Comparison of ENCODE assay signal across 14 cellular contexts in genomic region chr5:173029499-173029921, GRCh38. TPM values are rescaled to one million over a fixed set of nuclear protein-coding genes. Genes with fewer than 3 reads are reported as not detected.
DNase-seq lines count a peak whose midpoint lies in the region; ATAC-seq and TF ChIP-seq lines count a peak whose summit lies in the region.
"Had no signal": no experiment of that assay in that cellular context is flagged by ENCODE, and none has a peak within 500 bp of the region (broad histone marks: within the 10 kb centered on the region; RNA-seq: fewer than 3 reads in every experiment).

No MANE protein-coding gene starts in this region.

- ATAC-seq in HG02678 (IDR thresholded peaks at IDR 0.05; ENCODE audit: unreplicated experiment) (peak; percentile 69), left lung (peak; percentile 38)
- ATAC-seq: activated CD8-positive, alpha-beta T cell treated with anti-CD3 and anti-CD28 coated beads for 36 hours had no signal

- intact Hi-C loops in left lung (cut with DNase I), result no loop called here

- no peak for TF ChIP-seq CTCF in VCaP (conservative IDR thresholded peaks at IDR 0.05)
- no peak for TF ChIP-seq CTCF in left lung (IDR thresholded peaks at IDR 0.05)

- peaks cover 5 to 48% of the 10 kb centered on the region in 2 donors for H3K4me1 ChIP-seq in left lung

- H3K36me3 ChIP-seq in left lung, result peaks cover 0 to 9% of the 10 kb centered on the region in 2 donors
- H3K36me3 ChIP-seq: ovary had no signal

- DNase-seq in left lung (no peak), SIG-M5 (lab: John Stamatoyannopoulos, UW) (no peak), mucosa of gallbladder (ENCODE audit: low spot score) (no peak), OCI-M2 (lab: John Stamatoyannopoulos, UW; ENCODE audit: unreplicated experiment) (no peak)
- DNase-seq in activated CD4-positive, alpha-beta T cell treated with anti-CD3 and anti-CD28 coated beads, Interleukin-2, amount 50 U/mL, for 1 hour, result no peak
- DNase-seq: activated CD8-positive, alpha-beta T cell treated with anti-CD3 and anti-CD28 coated beads for 36 hours; activated naive CD8-positive, alpha-beta T cell treated with anti-CD3 and anti-CD28 coated beads, Interleukin-2, amount 10 ng/mL, durations not matched to agents 7 days and 5 days; DMS79; NCI-H1694 treated with DMSO at 0.1 percent for 48 hours; ovary had no signal

- no peak overlapping the region for H3K4me3 ChIP-seq in left lung
- H3K4me3 ChIP-seq: ovary had no signal

- peak overlapping the region; percentile 31 for H3K27ac ChIP-seq in VCaP
- peak overlapping the region; percentile 37 to 81 for H3K27ac ChIP-seq in left lung
- peak overlapping the region; percentile 30 for H3K27ac ChIP-seq in temporal lobe (ENCODE audit: low read depth, low read length)
- H3K27ac ChIP-seq: RWPE1 had no signal

- no peaks in the 10 kb centered on the region for H3K9me3 ChIP-seq in left lung
- H3K9me3 ChIP-seq: ovary had no signal

- H3K27me3 ChIP-seq in left lung, result no peaks in the 10 kb centered on the region
- H3K27me3 ChIP-seq: ovary had no signal

RNA-seq across cellular contexts. Expression of gene CREBRF, which starts 26.6 kb away (rescaled TPM):
- total RNA-seq in left lung, result 10 to 100 TPM; 21.9 to 34.4 TPM
- 21.1 TPM for total RNA-seq in temporal lobe
- 34.6 TPM for total RNA-seq in mucosa of gallbladder

RNA-seq across cellular contexts. Expression of gene ATP6V0E1, which starts 45.9 kb away (rescaled TPM):
- 100 to 1,000 TPM; 380 to 385 TPM for total RNA-seq in left lung
- 21.4 TPM for total RNA-seq in temporal lobe
- total RNA-seq in mucosa of gallbladder, result 260 TPM

Comparison
In these comparisons a context has a peak if more than half of its experiments do, and no peak if none do; other contexts are left out.
1. RNA of gene ATP6V0E1, which starts 45.9 kb away (total RNA-seq): 380 to 385 TPM in left lung and 260 TPM in mucosa of gallbladder (single experiment); 21.4 TPM in temporal lobe (single experiment); every median in the first group is over 10 times any median in the second.
2. Peak in every context shown above with its lines, with median percentiles within 50 percentile points of each other: H3K27ac ChIP-seq.